ENCODE assay signal across 20 cellular contexts in genomic region chr11:128688031-128688713, GRCh38. TPM values are rescaled to one million over a fixed set of nuclear protein-coding genes. Genes with fewer than 3 reads are reported as not detected.
A peak's percentile ranks its signal among the peaks of the same experiment; 100 is the strongest.
DNase-seq lines count a peak whose midpoint lies in the region; FAIRE-seq and TF ChIP-seq lines count a peak whose summit lies in the region.
"Had no signal": no experiment of that assay in that cellular context is flagged by ENCODE, and none has a peak within 500 bp of the region (broad histone marks: within the 10 kb centered on the region; RNA-seq: fewer than 3 reads in every experiment).

No MANE protein-coding gene starts in this region.

- no peaks in the 10 kb centered on the region for H3K36me3 ChIP-seq in CD8-positive, alpha-beta memory T cell (ENCODE audit: insufficient read depth, low read length)
- H3K36me3 ChIP-seq: breast epithelium, neutrophil, right lobe of liver, upper lobe of left lung had no signal

- peaks cover 42 to 54% (median 43%) of the 10 kb centered on the region in 3 donors for H3K4me1 Mint-ChIP-seq in CD8-positive, alpha-beta memory T cell
- H3K4me1 Mint-ChIP-seq in brain (peaks cover 72% of the 10 kb centered on the region), mesothelial cell of epicardium (peaks cover 48% of the 10 kb centered on the region)

- POLR2A ChIA-PET in CD8-positive, alpha-beta memory T cell (lab: Charles Lee): interaction anchor here (0.7 kb wide), 1 partner anchor 31 kb away, joined by 3 read pairs; no protein-coding TSS in a partner anchor

- H3K27ac ChIP-seq in CD8-positive, alpha-beta memory T cell (ENCODE audit: low read depth, low read length): no peak overlapping the region
- H3K27ac ChIP-seq: breast epithelium, neutrophil, right lobe of liver, upper lobe of left lung had no signal

- H3K36me3 Mint-ChIP-seq in CD8-positive, alpha-beta memory T cell: peaks cover 0 to under 1% (median 0%) of the 10 kb centered on the region in 3 donors
- no peaks in the 10 kb centered on the region for H3K36me3 Mint-ChIP-seq in brain
- no peaks in the 10 kb centered on the region for H3K36me3 Mint-ChIP-seq in mesothelial cell of epicardium

- peaks cover 20% of the 10 kb centered on the region for H3K27me3 ChIP-seq in CD8-positive, alpha-beta memory T cell (ENCODE audit: insufficient read depth, low read length, poor library complexity, severe bottlenecking)

- H3K4me3 Mint-ChIP-seq in CD8-positive, alpha-beta memory T cell: peak overlapping the region; percentile 27 to 88 (median 86)
- H3K4me3 Mint-ChIP-seq in brain: peak overlapping the region in 4 of 5 experiments; percentile 13 to 82 (median 78)
- H3K4me3 Mint-ChIP-seq in mesothelial cell of epicardium: peak overlapping the region; percentile 63

- H3K27me3 Mint-ChIP-seq in CD8-positive, alpha-beta memory T cell: peaks cover 39% of the 10 kb centered on the region in 2 donors
- H3K27me3 Mint-ChIP-seq in brain (peaks cover 100% of the 10 kb centered on the region), mesothelial cell of epicardium (ENCODE audit: low read depth) (peaks cover 100% of the 10 kb centered on the region)

- FAIRE-seq in GM12891 (lab: Jason Lieb, UNC) (no peak), RCC 7860 (lab: Jason Lieb, UNC) (no peak)
- FAIRE-seq: HepG2 had no signal

- H3K4me1 ChIP-seq in CD8-positive, alpha-beta memory T cell (ENCODE audit: insufficient read depth, low read length): peaks cover 28% of the 10 kb centered on the region

- H3K9me3 Mint-ChIP-seq in CD8-positive, alpha-beta memory T cell: peaks cover 0 to 2% (median 0%) of the 10 kb centered on the region in 5 donors
- peaks cover 0 to 13% (median 4%) of the 10 kb centered on the region in 5 experiments for H3K9me3 Mint-ChIP-seq in brain
- no peaks in the 10 kb centered on the region for H3K9me3 Mint-ChIP-seq in mesothelial cell of epicardium
- H3K9me3 Mint-ChIP-seq: T-helper 1 cell treated with Interleukin-12 subunit alpha and Interleukin-12 subunit beta and Interleukin-4 antibody, amounts not matched to agents 30 μg/mL and 1 μg/mL, for 36 hours had no signal

- TF ChIP-seq CTCF in brain (conservative IDR thresholded peaks at IDR 0.05): no peak
- TF ChIP-seq CTCF in mesothelial cell of epicardium (IDR thresholded peaks at IDR 0.05; ENCODE audit: unreplicated experiment): no peak

- DNase-seq in 8988T: peak; percentile 18
- DNase-seq in CD8-positive, alpha-beta memory T cell: no peak
- DNase-seq in mesothelial cell of epicardium (ENCODE audit: low spot score in 2 of 2, unreplicated experiment in 2 of 2): no peak
- DNase-seq in GM12891 (ENCODE audit: insufficient read length, low spot score): no peak
- no peak for DNase-seq in RCC 7860 (ENCODE audit: low spot score)
- DNase-seq in NCI-H510A treated with DMSO at 0.1 percent for 48 hours (lab: John Stamatoyannopoulos, UW): no peak
- no peak for DNase-seq in SHP77 (lab: John Stamatoyannopoulos, UW)
- DNase-seq: activated CD4-positive, alpha-beta T cell treated with anti-CD3 and anti-CD28 coated beads for 1 hour; DMS79 treated with DMSO at 0.1 percent for 48 hours; hippocampal formation; NCI-H774; stimulated activated CD4-positive, alpha-beta T cell treated with anti-CD3 and anti-CD28 coated beads, Interleukin-2, amount 100 ng/mL, for 48 hours; stimulated activated CD8-positive, alpha-beta memory T cell treated with anti-CD3 and anti-CD28 coated beads, Interleukin-4, amount 100 ng/mL, for 48 hours had no signal

- CTCF ChIA-PET in CD8-positive, alpha-beta memory T cell (lab: Charles Lee): no interaction called here

- no peaks in the 10 kb centered on the region for H3K9me3 ChIP-seq in CD8-positive, alpha-beta memory T cell (ENCODE audit: low read length)
- H3K9me3 ChIP-seq: breast epithelium, neutrophil, right lobe of liver, upper lobe of left lung had no signal

- no peak for TF ChIP-seq POLR2A in GM12891 (IDR thresholded peaks at IDR 0.05; ENCODE audit: low read depth, low read length)

- no peak overlapping the region for H3K4me3 ChIP-seq in CD8-positive, alpha-beta memory T cell (ENCODE audit: low read length)

- peak overlapping the region in 1 of 8 donors; percentile 50 for H3K27ac Mint-ChIP-seq in CD8-positive, alpha-beta memory T cell
- H3K27ac Mint-ChIP-seq in brain (peak overlapping the region in 1 of 5 experiments; percentile 14), mesothelial cell of epicardium (no peak overlapping the region)
- H3K27ac Mint-ChIP-seq: T-helper 1 cell treated with Interleukin-12 subunit alpha and Interleukin-12 subunit beta and Interleukin-4 antibody, amounts not matched to agents 30 μg/mL and 1 μg/mL, for 36 hours had no signal

TF ChIP-seq in GM12891, 5 proteins besides CTCF, POLR2A, EP300 and RAD21:
- TF ChIP-seq POLR2AphosphoS5 (IDR thresholded peaks at IDR 0.05; ENCODE audit: low read depth, low read length) (no peak), SPI1 (IDR thresholded peaks at IDR 0.05; ENCODE audit: low read depth, low read length) (no peak), TAF1 (IDR thresholded peaks at IDR 0.05; ENCODE audit: low read depth, low read length) (no peak), POU2F2 (IDR thresholded peaks at IDR 0.05; ENCODE audit: low read depth, low read length) (no peak), PAX5 (IDR thresholded peaks at IDR 0.05; ENCODE audit: insufficient read depth, low read length, severe bottlenecking) (no peak)

RNA-seq across cellular contexts. Expression of gene FLI1, which starts 5.7 kb away (rescaled TPM):
- total RNA-seq in CD8-positive, alpha-beta memory T cell: 10 to 100 TPM; 41.7 to 45.2 TPM
- polyA plus RNA-seq in CD8-positive, alpha-beta memory T cell: 89.2 TPM
- 8.6 TPM for polyA plus RNA-seq in brain (ENCODE audit: insufficient read depth, low read depth, low replicate concordance)
- 4.5 to 5.8 TPM (median 5.3 TPM) in 3 replicates for total RNA-seq in mesothelial cell of epicardium
- polyA plus RNA-seq in GM12891 (2012; ENCODE audit: low read depth, missing spikeins): 22.0 TPM
- total RNA-seq: HepG2 had no signal
- polyA plus RNA-seq: HepG2 had no signal
